Comparison of ENCODE assay signal across 9 cellular contexts in the genomic region with DNA sequence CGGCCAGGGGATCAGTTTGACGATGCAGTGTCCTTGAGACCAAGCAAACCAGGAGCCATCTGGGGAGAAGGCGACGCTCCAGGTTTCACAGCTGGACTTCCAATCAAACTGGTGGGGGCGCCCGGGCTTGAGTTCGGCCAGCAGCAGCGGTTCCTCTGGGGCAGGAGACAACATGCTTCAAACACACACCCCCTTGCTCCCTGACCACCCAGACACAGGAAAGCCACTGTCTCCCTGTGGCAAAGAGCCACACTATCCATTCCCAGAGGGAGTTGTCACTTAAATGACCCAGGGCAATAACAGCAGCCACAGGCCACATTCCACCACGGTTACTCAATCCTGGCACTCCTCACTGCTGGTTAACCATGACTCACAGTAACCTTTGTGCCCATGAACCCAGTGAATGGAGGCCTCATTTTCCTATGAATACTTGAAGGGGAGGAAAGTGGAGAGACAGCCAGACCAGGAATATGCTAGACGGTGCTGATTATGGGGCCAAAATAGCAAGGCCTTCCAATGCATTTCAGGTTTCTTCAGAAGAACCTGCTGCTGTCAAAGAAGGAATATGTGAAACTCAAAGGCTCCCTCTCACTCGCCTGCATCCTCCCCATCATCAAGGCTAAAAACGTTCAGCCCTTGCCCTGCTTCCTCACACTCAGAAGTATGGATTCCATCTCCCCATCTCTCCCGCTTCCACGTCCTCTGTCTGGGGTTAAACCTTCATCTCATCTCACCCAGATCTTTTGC. TPM values are rescaled to one million over a fixed set of nuclear protein-coding genes. Genes with fewer than 3 reads are reported as not detected.
DNase-seq lines count a peak whose midpoint lies in the region; ATAC-seq, FAIRE-seq and TF ChIP-seq lines count a peak whose summit lies in the region.
"Had no signal": no experiment of that assay in that cellular context is flagged by ENCODE, and none has a peak within 500 bp of the region (broad histone marks: within the 10 kb centered on the region; RNA-seq: fewer than 3 reads in every experiment).

No MANE protein-coding gene starts in this region.

- no peaks in the 10 kb centered on the region for H4K20me1 ChIP-seq in PC-3 (ENCODE audit: low read length)

- H3K4ac ChIP-seq in mesendoderm (ENCODE audit: low read depth, low read length) = no peak overlapping the region

- H3K18ac ChIP-seq in mesendoderm (ENCODE audit: low read length) = no peak overlapping the region

- peak; percentile 88 for ATAC-seq in PC-3
- ATAC-seq in HG02938 (IDR thresholded peaks at IDR 0.05; ENCODE audit: unreplicated experiment) = no peak
- ATAC-seq in HG03378 (IDR thresholded peaks at IDR 0.05; ENCODE audit: unreplicated experiment) = no peak
- ATAC-seq: K562 had no signal

- H3K4me3 ChIP-seq in PC-3 (ENCODE audit: low read length) (peak overlapping the region; percentile 9; the same call in 1 of the 2 replicates), duodenal mucosa (ENCODE audit: low read depth in 1 of 2, low read length in 2 of 2) (peak overlapping the region in 1 of 2 donors; percentile 40), mesendoderm (ENCODE audit: low read length) (no peak overlapping the region), tibial nerve (no peak overlapping the region)
- H3K4me3 ChIP-seq: K562 had no signal

- peak; percentile 54 to 98 for TF ChIP-seq EP300 in tibial nerve (IDR thresholded peaks at IDR 0.05)

- H3K4me2 ChIP-seq in PC-3 (ENCODE audit: low read length) (peak overlapping the region; percentile 60), mesendoderm (ENCODE audit: low read length) (no peak overlapping the region)

- peak; percentile 96 for DNase-seq in Caki2 (ENCODE audit: low read depth)
- peak; percentile 100 for DNase-seq in PC-3
- DNase-seq in mesendoderm = peak; percentile 90
- peak; percentile 83 for DNase-seq in tibial nerve (ENCODE audit: low spot score in 2 of 2)
- no peak for DNase-seq in D721Med (ENCODE audit: insufficient read length, low spot score)

- TF ChIP-seq CTCF in PC-3 (conservative IDR thresholded peaks at IDR 0.05; ENCODE audit: low read depth, low read length) (no peak), tibial nerve (IDR thresholded peaks at IDR 0.05) (peak in 2 of 5 experiments; percentile 14 to 24), D721Med (IDR thresholded peaks at IDR 0.05; ENCODE audit: insufficient read depth, missing control alignments) (no peak)

- H4K8ac ChIP-seq in mesendoderm (ENCODE audit: low read depth, low read length) = peak overlapping the region; percentile 28

- H3F3A ChIP-seq in PC-3 (ENCODE audit: low read length, unreplicated experiment) = peaks cover 12% of the 10 kb centered on the region

- H2BK5ac ChIP-seq in mesendoderm (ENCODE audit: low read length) = no peak overlapping the region

- H3K4me1 ChIP-seq in PC-3 (ENCODE audit: insufficient read depth, low read length) (peaks cover 49% of the 10 kb centered on the region), duodenal mucosa (ENCODE audit: control insufficient read depth in 1 of 2, insufficient read depth in 2 of 2, low read length in 2 of 2) (peaks cover 32% of the 10 kb centered on the region in 2 donors), mesendoderm (ENCODE audit: control insufficient read depth, low read depth, low read length) (peaks cover 5% of the 10 kb centered on the region), tibial nerve (peaks cover 0 to 59% (median 25%) of the 10 kb centered on the region in 4 donors)

- H4K5ac ChIP-seq in mesendoderm (ENCODE audit: low read length) = no peak overlapping the region

- H3K27me3 ChIP-seq in PC-3 (ENCODE audit: low read length) = no peaks in the 10 kb centered on the region
- H3K27me3 ChIP-seq in duodenal mucosa (ENCODE audit: control insufficient read depth in 1 of 2, insufficient read depth in 2 of 2, low read length in 2 of 2) = no peaks in the 10 kb centered on the region
- no peaks in the 10 kb centered on the region for H3K27me3 ChIP-seq in mesendoderm (ENCODE audit: insufficient read depth, low read length, poor library complexity)
- no peaks in the 10 kb centered on the region for H3K27me3 ChIP-seq in tibial nerve

- CTCF ChIA-PET in PC-3 (lab: Charles Lee) = no interaction called here

- intact Hi-C loops in PC-3 (cut with micrococcal nuclease) = loop anchor here (1.0 to 10.0 kb wide), 3 partner anchors 17 to 1135 kb away; no protein-coding TSS in a partner anchor

- H2BK120ac ChIP-seq in mesendoderm (ENCODE audit: low read depth, low read length) = no peak overlapping the region

- H3K9me3 ChIP-seq in PC-3 (ENCODE audit: low read length) = no peaks in the 10 kb centered on the region
- no peaks in the 10 kb centered on the region for H3K9me3 ChIP-seq in duodenal mucosa (ENCODE audit: control insufficient read depth in 1 of 2, low read length in 2 of 2)
- no peaks in the 10 kb centered on the region for H3K9me3 ChIP-seq in tibial nerve

- no peak for FAIRE-seq in D721Med (lab: Jason Lieb, UNC)
- FAIRE-seq: K562 had no signal

- BruUV-seq in PC-3 (replicated peaks; lab: Mats Ljungman, UMichigan) = TSS peak; percentile 65

- no peaks in the 10 kb centered on the region for H3K9me2 ChIP-seq in PC-3 (replicated peaks; ENCODE audit: low read length)

- no peak overlapping the region for H3K23ac ChIP-seq in mesendoderm (ENCODE audit: low read length)

- in situ Hi-C loops in Caki2 (cut with HindIII; ENCODE audit: low pct_unique_long_range_greater_than_20kb, low sequenced_read_pairs) = no loop called here

- H3K79me2 ChIP-seq in PC-3 (ENCODE audit: low read length) (peaks cover 71% of the 10 kb centered on the region), mesendoderm (ENCODE audit: control insufficient read depth, insufficient read depth, low read length) (peaks cover 12% of the 10 kb centered on the region)

- H3K36me3 ChIP-seq in PC-3 (ENCODE audit: low read depth, low read length) (peaks cover 33% of the 10 kb centered on the region), duodenal mucosa (ENCODE audit: control insufficient read depth in 1 of 2, insufficient read depth in 2 of 2, low read length in 2 of 2) (peaks cover 6 to 23% of the 10 kb centered on the region in 2 donors), mesendoderm (ENCODE audit: control insufficient read depth, insufficient read depth, low read length) (peaks cover 2% of the 10 kb centered on the region), tibial nerve (peaks cover 0 to 43% (median 0%) of the 10 kb centered on the region in 3 donors)

- no peak overlapping the region for H3K56ac ChIP-seq in mesendoderm (ENCODE audit: low read length)

- POLR2A ChIA-PET in PC-3 (lab: Charles Lee; ENCODE audit: unreplicated experiment) = no interaction called here

- H3K9ac ChIP-seq in PC-3 (ENCODE audit: low read length) (peak overlapping the region; percentile 41), duodenal mucosa (ENCODE audit: low read depth in 1 of 2, low read length in 2 of 2) (peak overlapping the region in 1 of 2 donors; percentile 39), mesendoderm (ENCODE audit: low read length) (no peak overlapping the region)

- no peak for TF ChIP-seq POLR2A in tibial nerve (IDR thresholded peaks at IDR 0.05)

- no peak overlapping the region for H2AK5ac ChIP-seq in mesendoderm (ENCODE audit: low read length)

- H3K79me1 ChIP-seq in mesendoderm (ENCODE audit: low read length) = peaks cover 16% of the 10 kb centered on the region

- H3K27ac ChIP-seq in PC-3 (ENCODE audit: low read length) (peak overlapping the region; percentile 81), duodenal mucosa (ENCODE audit: low read depth, low read length) (peak overlapping the region; percentile 75), mesendoderm (ENCODE audit: low read depth, low read length) (no peak overlapping the region), tibial nerve (peak overlapping the region; percentile 54 to 84 (median 68))

- WGBS in mesendoderm (ENCODE audit: extremely low coverage, insufficient coverage, low lambda C conversion rate) = no CpG with 5 or more reads among the region's 14 CpGs
- whole genome bisulfite sequencing in tibial nerve, 2 donors = 25 to 36% methylated on average over 6 to 14 of the region's 14 CpGs

- no peak overlapping the region for H2BK15ac ChIP-seq in mesendoderm (replicated peaks; ENCODE audit: low read depth)

- peak overlapping the region; percentile 9 for H2AFZ ChIP-seq in PC-3 (ENCODE audit: low read length)

RNA-seq across cellular contexts. Expression of gene WSB2, which starts 8.5 kb away (rescaled TPM):
- 128 and 149 TPM in 2 replicates for total RNA-seq in Caki2 (2014; rRNA removed; shearing (Covaris generic); ENCODE audit: low replicate concordance)
- total RNA-seq in PC-3 (2014; rRNA removed) (166 and 203 TPM in 2 replicates), tibial nerve (10 to 100 TPM; 39.8 to 66.9 (median 48.0) TPM)
- 43.8 TPM for polyA plus RNA-seq in mesendoderm (2013, experiment 1 of 2)
- polyA plus RNA-seq in mesendoderm (2013, experiment 2 of 2) = 44.7 TPM

RNA-seq across cellular contexts. Expression of gene RFC5, which starts 36.0 kb away (rescaled TPM):
- 45.0 and 57.6 TPM in 2 replicates for total RNA-seq in Caki2 (2014; rRNA removed; shearing (Covaris generic); ENCODE audit: low replicate concordance)
- 86.4 and 100 TPM in 2 replicates for total RNA-seq in PC-3 (2014; rRNA removed)
- 40.7 TPM for polyA plus RNA-seq in mesendoderm (2013, experiment 1 of 2)
- 42.2 TPM for polyA plus RNA-seq in mesendoderm (2013, experiment 2 of 2)
- total RNA-seq in tibial nerve = 10 to 100 TPM in 1 of 4 donors, 1 to 10 TPM in 3; 4.8 to 17.3 (median 8.4) TPM

RNA-seq across cellular contexts. Expression of gene VSIG10, which starts 51.3 kb away (rescaled TPM):
- total RNA-seq in Caki2 (2014; rRNA removed; shearing (Covaris generic); ENCODE audit: low replicate concordance) = 14.9 and 80.6 TPM in 2 replicates
- total RNA-seq in PC-3 (2014; rRNA removed) (60.8 and 68.8 TPM in 2 replicates), tibial nerve (10 to 100 TPM; 26.8 to 53.1 (median 34.0) TPM)
- 34.4 TPM for polyA plus RNA-seq in mesendoderm (2013, experiment 1 of 2)
- polyA plus RNA-seq in mesendoderm (2013, experiment 2 of 2) = 37.2 TPM
